9 cellular contexts compared by ENCODE assay signal in genomic region chrX:57286507-57287251, GRCh38. TPM values are rescaled to one million over a fixed set of nuclear protein-coding genes. Genes with fewer than 3 reads are reported as not detected.
DNase-seq lines count a peak whose midpoint lies in the region; ATAC-seq lines count a peak whose summit lies in the region.
"Had no signal": no experiment of that assay in that cellular context is flagged by ENCODE, and none has a peak within 500 bp of the region (broad histone marks: within the 10 kb centered on the region; RNA-seq: fewer than 3 reads in every experiment).

A gene with protein sequence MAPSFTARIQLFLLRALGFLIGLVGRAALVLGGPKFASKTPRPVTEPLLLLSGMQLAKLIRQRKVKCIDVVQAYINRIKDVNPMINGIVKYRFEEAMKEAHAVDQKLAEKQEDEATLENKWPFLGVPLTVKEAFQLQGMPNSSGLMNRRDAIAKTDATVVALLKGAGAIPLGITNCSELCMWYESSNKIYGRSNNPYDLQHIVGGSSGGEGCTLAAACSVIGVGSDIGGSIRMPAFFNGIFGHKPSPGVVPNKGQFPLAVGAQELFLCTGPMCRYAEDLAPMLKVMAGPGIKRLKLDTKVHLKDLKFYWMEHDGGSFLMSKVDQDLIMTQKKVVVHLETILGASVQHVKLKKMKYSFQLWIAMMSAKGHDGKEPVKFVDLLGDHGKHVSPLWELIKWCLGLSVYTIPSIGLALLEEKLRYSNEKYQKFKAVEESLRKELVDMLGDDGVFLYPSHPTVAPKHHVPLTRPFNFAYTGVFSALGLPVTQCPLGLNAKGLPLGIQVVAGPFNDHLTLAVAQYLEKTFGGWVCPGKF (plus strand): TSS chrX:57286706. CDS start chrX:57286826, 120 bp downstream.

- peak within 1 kb of the TSS; percentile 92 for H3K4me3 Mint-ChIP-seq in activated T-helper 17 cell treated with anti-CD3 and anti-CD28 coated beads, Interleukin-2, amount 50 U/mL, for 72 hours

- no peaks in the 10 kb centered on the region for H3K27me3 Mint-ChIP-seq in activated T-helper 17 cell treated with anti-CD3 and anti-CD28 coated beads, Interleukin-2, amount 50 U/mL, for 72 hours

- H3K4me1 Mint-ChIP-seq in activated T-helper 17 cell treated with anti-CD3 and anti-CD28 coated beads, Interleukin-2, amount 50 U/mL, for 72 hours: peaks cover 17% of the 10 kb centered on the region

- peak; percentile 87 for ATAC-seq in HG03378 (IDR thresholded peaks at IDR 0.05; ENCODE audit: unreplicated experiment)
- ATAC-seq in activated T-helper 17 cell treated with anti-CD3 and anti-CD28 coated beads, Interleukin-2, amount 50 U/mL, for 72 hours (replicated peaks): peak; percentile 80

- DNase-seq in ACHN (peak; percentile 43), GM19240 (ENCODE audit: insufficient read length, low spot score) (peak; percentile 3), NCI-H748 treated with DMSO at 0.1 percent for 48 hours (lab: John Stamatoyannopoulos, UW) (peak; percentile 92), iPS-NIHi7 (ENCODE audit: extremely low spot score) (peak; percentile 44), HuH-7 (ENCODE audit: low spot score) (no peak)
- peak; percentile 35 to 75 for DNase-seq in stimulated activated CD4-positive, alpha-beta T cell treated with anti-CD3 and anti-CD28 coated beads, Interleukin-4, amount 100 ng/mL, for 4 hours
- DNase-seq: DND-41 had no signal

- H3K36me3 Mint-ChIP-seq in activated T-helper 17 cell treated with anti-CD3 and anti-CD28 coated beads, Interleukin-2, amount 50 U/mL, for 72 hours (ENCODE audit: low read depth): no peaks in the 10 kb centered on the region

- no peaks in the 10 kb centered on the region for H3K9me3 Mint-ChIP-seq in activated T-helper 17 cell treated with anti-CD3 and anti-CD28 coated beads, Interleukin-2, amount 50 U/mL, for 72 hours

- H3K27ac Mint-ChIP-seq in activated T-helper 17 cell treated with anti-CD3 and anti-CD28 coated beads, Interleukin-2, amount 50 U/mL, for 72 hours: peak within 1 kb of the TSS; percentile 87

- in situ Hi-C loops in ACHN (cut with HindIII; ENCODE audit: low pct_ligation_motif_present, low pct_unique_long_range_greater_than_20kb, low sequenced_read_pairs): no loop called here

RNA-seq across cellular contexts. Expression of the gene that starts here (rescaled TPM):
- 10 to 100 TPM in 1 of 2 donors, 1 to 10 TPM in 1; 3.9 to 13.2 TPM for total RNA-seq in activated T-helper 17 cell treated with anti-CD3 and anti-CD28 coated beads, Interleukin-2, amount 50 U/mL, for 72 hours
